Comparison of ENCODE assay signal across 1 cellular context in genomic region chr14:65211341-65211987, GRCh38.
TF ChIP-seq lines count a peak whose summit lies in the region.

No MANE protein-coding gene starts in this region.

TF ChIP-seq in K562, 482 proteins besides CTCF, POLR2A, EP300 and RAD21 (continued from another document):
- TF ChIP-seq ZNF584 (CRISPR knock-in tag; IDR thresholded peaks at IDR 0.05; ENCODE audit: low read depth) = peak; percentile 43; the same call in 1 of the 2 replicates
- TF ChIP-seq ZNF175 (CRISPR knock-in tag; IDR thresholded peaks at IDR 0.05; ENCODE audit: low read depth) = peak; percentile 63; the same call in 1 of the 2 replicates
- TF ChIP-seq EP400 (IDR thresholded peaks at IDR 0.05) = peak; percentile 37; the same call in 1 of the 2 replicates
- TF ChIP-seq ZFX (CRISPR knock-in tag; IDR thresholded peaks at IDR 0.05) = no peak
- peak; percentile 76 for TF ChIP-seq ATF4 (CRISPR knock-in tag; IDR thresholded peaks at IDR 0.05)
- no peak for TF ChIP-seq MYNN (IDR thresholded peaks at IDR 0.05)
- no peak for TF ChIP-seq MYNN (CRISPR knock-in tag; IDR thresholded peaks at IDR 0.05)
- no peak for TF ChIP-seq NELFE (IDR thresholded peaks at IDR 0.05; ENCODE audit: insufficient read depth, insufficient read length)
- peak; percentile 85 for TF ChIP-seq FOSL1 (tag; conservative IDR thresholded peaks at IDR 0.05)
- peak; percentile 80 for TF ChIP-seq JUN (IDR thresholded peaks at IDR 0.05; ENCODE audit: borderline replicate concordance, low read depth, low read length)
- no peak for TF ChIP-seq JUN (CRISPR knock-in tag; IDR thresholded peaks at IDR 0.05; ENCODE audit: borderline replicate concordance)
- TF ChIP-seq VEZF1 (CRISPR knock-in tag; IDR thresholded peaks at IDR 0.05) = 0 out of 2 replicates have a peak, but pooled peaks have one; percentile 15
- TF ChIP-seq CEBPG (CRISPR knock-in tag; IDR thresholded peaks at IDR 0.05) = peak; percentile 83
- TF ChIP-seq CEBPG (tag; conservative IDR thresholded peaks at IDR 0.05 in 1 of 2, IDR thresholded peaks at IDR 0.05 in 1 of 2) = peak; percentile 80 to 94
